21 cellular contexts compared by ENCODE assay signal in the genomic region with DNA sequence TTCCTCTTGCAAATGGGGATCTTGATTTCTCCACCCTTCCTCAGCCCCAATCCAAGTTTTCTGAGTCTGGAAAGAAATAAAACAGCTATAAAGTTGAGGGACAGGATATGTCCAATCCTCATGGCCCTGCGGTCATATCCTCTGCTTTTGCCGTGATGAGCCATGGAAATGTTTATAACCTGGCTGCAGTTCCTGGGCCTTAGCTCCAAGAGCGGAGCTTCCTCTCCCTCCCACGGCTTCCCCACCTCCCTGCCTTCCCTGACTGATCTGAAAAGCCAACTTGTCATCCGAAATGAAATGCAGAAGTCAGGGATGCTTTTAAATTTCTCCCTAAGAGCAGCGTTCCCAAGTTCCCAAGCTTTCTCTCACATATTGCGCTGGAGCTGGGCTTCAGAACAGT.
DNase-seq lines count a peak whose midpoint lies in the region; ATAC-seq and TF ChIP-seq lines count a peak whose summit lies in the region.
"Had no signal": no experiment of that assay in that cellular context is flagged by ENCODE, and none has a peak within 500 bp of the region (broad histone marks: within the 10 kb centered on the region; RNA-seq: fewer than 3 reads in every experiment).

No MANE protein-coding gene starts in this region.

- no peak overlapping the region for H3K4me2 ChIP-seq in Karpas-422 (ENCODE audit: low read depth, low read length, poor library complexity, severe bottlenecking)

- H3K4me3 ChIP-seq in body of pancreas (no peak overlapping the region), muscle layer of colon (ENCODE audit: low read depth in 1 of 2, low read length in 2 of 2) (no peak overlapping the region), skeletal muscle tissue (ENCODE audit: low read length in 3 of 3) (no peak overlapping the region), Karpas-422 (ENCODE audit: low read length) (no peak overlapping the region)
- H3K4me3 ChIP-seq: ascending aorta, right lobe of liver, upper lobe of left lung had no signal

- no peaks in the 10 kb centered on the region for H3K9me3 ChIP-seq in body of pancreas
- no peaks in the 10 kb centered on the region for H3K9me3 ChIP-seq in muscle layer of colon (ENCODE audit: low read length)
- H3K9me3 ChIP-seq in skeletal muscle tissue (ENCODE audit: control insufficient read depth in 3 of 3, low read length in 3 of 3), result no peaks in the 10 kb centered on the region
- H3K9me3 ChIP-seq in Karpas-422 (ENCODE audit: low read length), result no peaks in the 10 kb centered on the region
- H3K9me3 ChIP-seq: ascending aorta, right lobe of liver, upper lobe of left lung had no signal

- H3K79me2 ChIP-seq in Karpas-422 (ENCODE audit: low read length), result no peaks in the 10 kb centered on the region

- intact Hi-C loops in body of pancreas (cut with DNase I), result no loop called here

- no peak overlapping the region for H3K27ac ChIP-seq in body of pancreas
- peak overlapping the region; percentile 49 for H3K27ac ChIP-seq in muscle layer of colon (ENCODE audit: low read depth, low read length)
- peak overlapping the region; percentile 52 for H3K27ac ChIP-seq in skeletal muscle tissue (ENCODE audit: low read depth, low read length)
- no peak overlapping the region for H3K27ac ChIP-seq in Karpas-422 (ENCODE audit: low read length)
- H3K27ac ChIP-seq: HL-60, right lobe of liver, upper lobe of left lung had no signal

- H3K36me3 ChIP-seq in body of pancreas (replicated peaks in 1 of 2; ENCODE audit: insufficient read depth in 1 of 2, low read depth in 2 of 2), result no peaks in the 10 kb centered on the region
- no peaks in the 10 kb centered on the region for H3K36me3 ChIP-seq in muscle layer of colon (ENCODE audit: insufficient read depth, low read length)
- H3K36me3 ChIP-seq in skeletal muscle tissue (ENCODE audit: control insufficient read depth in 3 of 3, insufficient read depth in 3 of 3, low read length in 3 of 3), result no peaks in the 10 kb centered on the region
- H3K36me3 ChIP-seq in Karpas-422 (ENCODE audit: insufficient read depth, low read length), result no peaks in the 10 kb centered on the region
- H3K36me3 ChIP-seq: ascending aorta, right lobe of liver, upper lobe of left lung had no signal

- H4K20me1 ChIP-seq in Karpas-422 (ENCODE audit: insufficient read depth, low read depth, low read length), result no peaks in the 10 kb centered on the region

- peak; percentile 24 for ATAC-seq in body of pancreas
- ATAC-seq: right lobe of liver; stimulated activated naive B cell treated with anti-CD40 and anti-IgM and Interleukin-4, amounts not matched to agents 10 μg/mL and 1 μg/mL and 100 μg/mL, for 72 hours had no signal

- 77 to 83% methylated on average over 7 of the region's 7 CpGs for WGBS in body of pancreas, 2 donors

- H3K27me3 ChIP-seq in body of pancreas, result no peaks in the 10 kb centered on the region
- H3K27me3 ChIP-seq in muscle layer of colon (ENCODE audit: control insufficient read depth in 1 of 2, insufficient read depth in 2 of 2, low read length in 2 of 2), result no peaks in the 10 kb centered on the region
- no peaks in the 10 kb centered on the region for H3K27me3 ChIP-seq in skeletal muscle tissue (ENCODE audit: control insufficient read depth in 3 of 3, insufficient read depth in 3 of 3, low read length in 3 of 3)
- no peaks in the 10 kb centered on the region for H3K27me3 ChIP-seq in Karpas-422 (ENCODE audit: low read length)
- H3K27me3 ChIP-seq: ascending aorta, right lobe of liver, upper lobe of left lung had no signal

- H3K4me1 ChIP-seq in body of pancreas (no peaks in the 10 kb centered on the region), muscle layer of colon (ENCODE audit: insufficient read depth, low read length) (peaks cover 43% of the 10 kb centered on the region), skeletal muscle tissue (ENCODE audit: control insufficient read depth in 3 of 3, insufficient read depth in 3 of 3, low read length in 3 of 3) (peaks cover 2 to 4% (median 4%) of the 10 kb centered on the region in 3 donors), Karpas-422 (ENCODE audit: low read length) (no peaks in the 10 kb centered on the region)
- H3K4me1 ChIP-seq: ascending aorta, right lobe of liver, upper lobe of left lung had no signal

- TF ChIP-seq CTCF in body of pancreas (IDR thresholded peaks at IDR 0.05), result no peak

- H3K9ac ChIP-seq in muscle layer of colon (ENCODE audit: low read length), result no peak overlapping the region
- H3K9ac ChIP-seq in skeletal muscle tissue (ENCODE audit: low read depth in 1 of 3, low read length in 3 of 3), result no peak overlapping the region
- no peak overlapping the region for H3K9ac ChIP-seq in Karpas-422 (ENCODE audit: low read length)

- DNase-seq in AG20443 (ENCODE audit: low spot score) (peak; percentile 47), body of pancreas (peak in 2 of 4 donors; percentile 12 to 43), Karpas-422 (no peak), SW480 (ENCODE audit: low spot score) (no peak), C1 segment of cervical spinal cord (lab: John Stamatoyannopoulos, UW) (no peak)
- no peak for DNase-seq in activated CD4-positive, alpha-beta T cell treated with anti-CD3 and anti-CD28 coated beads, Interleukin-2, amount 50 U/mL, for 48 hours
- DNase-seq: activated naive CD4-positive, alpha-beta T cell treated with anti-CD3 and anti-CD28 coated beads, Interleukin-2, amount 50 U/mL, for 16 hours; erythroblast; GF-D8; GOT3; NCI-H1436 treated with DMSO at 0.1 percent for 48 hours; NCI-H2171; NCI-H69; right lobe of liver; stimulated activated naive B cell treated with anti-CD40 and anti-IgM and Interleukin-4, amounts not matched to agents 10 μg/mL and 1 μg/mL and 100 μg/mL, for 72 hours; SW 1271 had no signal

- no peaks in the 10 kb centered on the region for H3K9me2 ChIP-seq in Karpas-422 (replicated peaks; ENCODE audit: insufficient read depth, low read length)

- no peak for TF ChIP-seq POLR2A in body of pancreas (IDR thresholded peaks at IDR 0.05)

- no peak overlapping the region for H2AFZ ChIP-seq in Karpas-422 (ENCODE audit: low read length)

Comparison
In these comparisons a context has a peak if more than half of its experiments do, and no peak if none do; other contexts are left out.
1. H3K27ac ChIP-seq: peak in muscle layer of colon (single experiment) and skeletal muscle tissue (single experiment); none in body of pancreas (0 of 4) and Karpas-422 (single experiment).